In the genomic region with DNA sequence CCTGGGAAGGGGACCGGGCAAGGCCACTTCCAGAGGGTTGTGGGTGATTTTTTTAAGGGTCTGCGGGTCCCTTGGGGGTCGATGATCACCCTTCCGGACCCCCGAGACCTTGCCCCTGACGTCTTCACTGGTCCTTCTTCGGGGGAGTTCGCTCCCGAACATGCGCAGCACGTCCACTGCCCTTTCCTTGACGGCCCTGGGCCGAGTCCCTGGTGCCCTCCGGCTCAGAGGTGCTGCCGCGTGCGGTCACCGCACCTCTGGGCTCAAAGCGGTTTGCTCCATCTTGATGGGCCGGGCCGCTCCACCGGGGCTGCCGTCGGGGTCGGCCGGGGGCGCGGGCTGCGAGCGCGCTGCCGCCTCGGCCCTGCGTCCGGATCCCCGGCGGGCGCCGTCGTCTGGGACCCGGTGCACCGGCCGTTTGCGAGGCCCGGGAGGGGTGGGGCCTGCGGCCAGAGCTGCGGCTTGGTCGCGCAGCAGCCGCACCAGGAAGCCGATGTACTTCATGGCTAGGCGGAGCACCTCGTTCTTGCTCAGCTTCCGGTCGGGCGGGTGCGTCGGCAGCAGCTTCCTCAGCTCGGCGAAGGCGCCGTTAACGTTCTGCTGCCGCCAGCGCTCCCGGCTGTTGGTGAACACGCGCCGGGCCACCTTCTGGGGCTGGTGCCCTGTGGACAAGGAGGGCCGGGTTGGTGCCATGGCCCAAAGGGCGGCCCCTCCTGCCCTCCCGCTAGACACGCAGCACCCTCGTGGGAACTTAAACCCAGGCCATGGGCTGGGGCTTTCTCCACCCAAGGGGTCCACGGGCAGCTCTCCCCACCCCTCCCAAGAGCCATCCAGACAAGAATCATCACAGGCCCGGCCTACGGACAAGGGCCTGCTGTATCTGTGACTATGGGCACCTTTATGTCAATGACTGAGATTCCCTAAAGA, we compare ENCODE assay signal across 8 cellular contexts. TPM values are rescaled to one million over a fixed set of nuclear protein-coding genes. Genes with fewer than 3 reads are reported as not detected.
DNase-seq lines count a peak whose midpoint lies in the region; ATAC-seq and TF ChIP-seq lines count a peak whose summit lies in the region.

No MANE protein-coding gene starts in this region.

- intact Hi-C loops in heart right ventricle (cut with DNase I), result loop anchor here in 1 of 10 donors (2.0 kb wide), 1 partner anchor 125 kb away; no protein-coding TSS in a partner anchor

- no peaks in the 10 kb centered on the region for H3K79me2 ChIP-seq in smooth muscle cell (ENCODE audit: low read depth)

- H3K4me3 ChIP-seq in heart right ventricle (peak overlapping the region; percentile 21 to 65 (median 47)), smooth muscle cell (no peak overlapping the region)

- H2AFZ ChIP-seq in smooth muscle cell (ENCODE audit: low read depth), result no peak overlapping the region

- ATAC-seq in heart right ventricle (peak in 6 of 8 donors; percentile 4 to 41 (median 26)), SK-N-SH treated with all-trans-retinoic acid at 6 μM for 48 hours (no peak), GM19395 (IDR thresholded peaks at IDR 0.05; ENCODE audit: unreplicated experiment) (no peak)

- TF ChIP-seq CTCF in heart right ventricle (IDR thresholded peaks at IDR 0.05), result peak in 1 of 9 donors; percentile 9
- TF ChIP-seq CTCF in smooth muscle cell (IDR thresholded peaks at IDR 0.05; ENCODE audit: borderline replicate concordance, insufficient read depth, poor library complexity, severe bottlenecking), result no peak

- H3K27me3 ChIP-seq in heart right ventricle (no peaks in the 10 kb centered on the region), smooth muscle cell (ENCODE audit: low read depth) (peaks cover 48% of the 10 kb centered on the region)

- H3F3A ChIP-seq in smooth muscle cell (ENCODE audit: low read depth), result peaks cover 14% of the 10 kb centered on the region

- H3K27ac ChIP-seq in heart right ventricle (peak overlapping the region; percentile 83 to 96 (median 94)), smooth muscle cell (ENCODE audit: low read depth) (no peak overlapping the region)

- no peak overlapping the region for H3K9ac ChIP-seq in smooth muscle cell (ENCODE audit: low read depth)

- H3K36me3 ChIP-seq in heart right ventricle (peaks cover 0 to 27% (median 0%) of the 10 kb centered on the region in 9 donors), smooth muscle cell (ENCODE audit: low read depth) (no peaks in the 10 kb centered on the region)

- peak overlapping the region; percentile 26 for H3K4me2 ChIP-seq in smooth muscle cell

- WGBS in heart right ventricle, 2 donors, result 25 to 32% methylated on average over 77 of the region's 77 CpGs
- WGBS in smooth muscle cell (ENCODE audit: low lambda C conversion rate), result 19% methylated on average over 68 of the region's 77 CpGs

- H3K4me1 ChIP-seq in heart right ventricle (peaks cover 30 to 97% (median 91%) of the 10 kb centered on the region in 9 donors), smooth muscle cell (ENCODE audit: low read depth) (peaks cover 30% of the 10 kb centered on the region)

- H4K20me1 ChIP-seq in smooth muscle cell (ENCODE audit: low read depth), result peaks cover 11% of the 10 kb centered on the region

- H3K9me3 ChIP-seq in heart right ventricle, result no peaks in the 10 kb centered on the region
- no peaks in the 10 kb centered on the region for H3K9me3 ChIP-seq in smooth muscle cell (replicated peaks; ENCODE audit: low read depth)

- DNase-seq in ELR (ENCODE audit: low read depth) (peak; percentile 80), NCI-H748 treated with DMSO at 0.1 percent for 48 hours (lab: John Stamatoyannopoulos, UW) (peak; percentile 4), heart right ventricle (peak; percentile 81 to 82), smooth muscle cell (lab: John Stamatoyannopoulos, UW; ENCODE audit: unreplicated experiment) (no peak), cerebellar nuclear complex (lab: John Stamatoyannopoulos, UW) (no peak)
- peak; percentile 61 to 68 for DNase-seq in activated T-helper 1 cell treated with anti-CD3 and anti-CD28 coated beads, Interleukin-2, amount 50 U/mL, for 16 hours (ENCODE audit: low read depth in 1 of 2, low spot score in 1 of 2)

TF ChIP-seq in SK-N-SH treated with all-trans-retinoic acid at 6 μM for 48 hours, 23 proteins besides CTCF, POLR2A, EP300 and RAD21:
- TF ChIP-seq, protein P1, sequence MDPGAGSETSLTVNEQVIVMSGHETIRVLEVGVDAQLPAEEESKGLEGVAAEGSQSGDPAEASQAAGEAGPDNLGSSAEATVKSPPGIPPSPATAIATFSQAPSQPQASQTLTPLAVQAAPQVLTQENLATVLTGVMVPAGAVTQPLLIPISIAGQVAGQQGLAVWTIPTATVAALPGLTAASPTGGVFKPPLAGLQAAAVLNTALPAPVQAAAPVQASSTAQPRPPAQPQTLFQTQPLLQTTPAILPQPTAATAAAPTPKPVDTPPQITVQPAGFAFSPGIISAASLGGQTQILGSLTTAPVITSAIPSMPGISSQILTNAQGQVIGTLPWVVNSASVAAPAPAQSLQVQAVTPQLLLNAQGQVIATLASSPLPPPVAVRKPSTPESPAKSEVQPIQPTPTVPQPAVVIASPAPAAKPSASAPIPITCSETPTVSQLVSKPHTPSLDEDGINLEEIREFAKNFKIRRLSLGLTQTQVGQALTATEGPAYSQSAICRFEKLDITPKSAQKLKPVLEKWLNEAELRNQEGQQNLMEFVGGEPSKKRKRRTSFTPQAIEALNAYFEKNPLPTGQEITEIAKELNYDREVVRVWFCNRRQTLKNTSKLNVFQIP (CRISPR knock-in tag; IDR thresholded peaks at IDR 0.05; ENCODE audit: borderline replicate concordance, low read depth), result no peak
- TF ChIP-seq PPARA (CRISPR knock-in tag; IDR thresholded peaks at IDR 0.05; ENCODE audit: borderline replicate concordance), result no peak
- no peak for TF ChIP-seq ZC3H10 (CRISPR knock-in tag; IDR thresholded peaks at IDR 0.05)
- TF ChIP-seq, protein P2, sequence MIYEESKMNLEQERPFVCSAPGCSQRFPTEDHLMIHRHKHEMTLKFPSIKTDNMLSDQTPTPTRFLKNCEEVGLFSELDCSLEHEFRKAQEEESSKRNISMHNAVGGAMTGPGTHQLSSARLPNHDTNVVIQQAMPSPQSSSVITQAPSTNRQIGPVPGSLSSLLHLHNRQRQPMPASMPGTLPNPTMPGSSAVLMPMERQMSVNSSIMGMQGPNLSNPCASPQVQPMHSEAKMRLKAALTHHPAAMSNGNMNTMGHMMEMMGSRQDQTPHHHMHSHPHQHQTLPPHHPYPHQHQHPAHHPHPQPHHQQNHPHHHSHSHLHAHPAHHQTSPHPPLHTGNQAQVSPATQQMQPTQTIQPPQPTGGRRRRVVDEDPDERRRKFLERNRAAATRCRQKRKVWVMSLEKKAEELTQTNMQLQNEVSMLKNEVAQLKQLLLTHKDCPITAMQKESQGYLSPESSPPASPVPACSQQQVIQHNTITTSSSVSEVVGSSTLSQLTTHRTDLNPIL (CRISPR knock-in tag; IDR thresholded peaks at IDR 0.05; ENCODE audit: low read depth), result no peak
- TF ChIP-seq SNAI2 (CRISPR knock-in tag; IDR thresholded peaks at IDR 0.05), result no peak
- TF ChIP-seq, protein P3, sequence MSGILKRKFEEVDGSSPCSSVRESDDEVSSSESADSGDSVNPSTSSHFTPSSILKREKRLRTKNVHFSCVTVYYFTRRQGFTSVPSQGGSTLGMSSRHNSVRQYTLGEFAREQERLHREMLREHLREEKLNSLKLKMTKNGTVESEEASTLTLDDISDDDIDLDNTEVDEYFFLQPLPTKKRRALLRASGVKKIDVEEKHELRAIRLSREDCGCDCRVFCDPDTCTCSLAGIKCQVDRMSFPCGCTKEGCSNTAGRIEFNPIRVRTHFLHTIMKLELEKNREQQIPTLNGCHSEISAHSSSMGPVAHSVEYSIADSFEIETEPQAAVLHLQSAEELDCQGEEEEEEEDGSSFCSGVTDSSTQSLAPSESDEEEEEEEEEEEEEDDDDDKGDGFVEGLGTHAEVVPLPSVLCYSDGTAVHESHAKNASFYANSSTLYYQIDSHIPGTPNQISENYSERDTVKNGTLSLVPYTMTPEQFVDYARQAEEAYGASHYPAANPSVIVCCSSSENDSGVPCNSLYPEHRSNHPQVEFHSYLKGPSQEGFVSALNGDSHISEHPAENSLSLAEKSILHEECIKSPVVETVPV (CRISPR knock-in tag; IDR thresholded peaks at IDR 0.05), result no peak

RNA-seq across cellular contexts. Expression of a gene that starts 3.3 kb away (rescaled TPM):
- total RNA-seq in heart right ventricle (1 to 10 TPM; 3.4 to 9.9 (median 6.1) TPM), smooth muscle cell (2.2 and 2.8 TPM in 2 replicates)
- polyA plus RNA-seq in heart right ventricle (10 to 100 TPM; 11.5 to 13.0 TPM), smooth muscle cell (2.1 and 3.2 TPM in 2 replicates)

RNA-seq across cellular contexts. Expression of a gene that starts 17.2 kb away (rescaled TPM):
- total RNA-seq in heart right ventricle (10 to 100 TPM; 10.5 to 22.4 (median 14.2) TPM), smooth muscle cell (19.1 and 21.9 TPM in 2 replicates)
- polyA plus RNA-seq in heart right ventricle (10 to 100 TPM; 33.1 to 54.0 TPM), smooth muscle cell (37.4 and 44.3 TPM in 2 replicates)

RNA-seq across cellular contexts. Expression of a gene that starts 18.7 kb away (rescaled TPM):
- 10 to 100 TPM; 31.1 to 58.0 (median 35.1) TPM for total RNA-seq in heart right ventricle
- polyA plus RNA-seq in heart right ventricle, result 10 to 100 TPM; 23.9 to 25.0 TPM
- 34.1 and 44.6 TPM in 2 replicates for total RNA-seq in smooth muscle cell
- 9.9 and 12.8 TPM in 2 replicates for polyA plus RNA-seq in smooth muscle cell

RNA-seq across cellular contexts. Expression of a gene that starts 50.8 kb away (rescaled TPM):
- total RNA-seq in heart right ventricle, result 10 to 100 TPM; 18.7 to 50.4 (median 25.4) TPM
- polyA plus RNA-seq in heart right ventricle, result 10 to 100 TPM; 60.5 to 69.9 TPM
- total RNA-seq in smooth muscle cell, result 37.6 and 59.6 TPM in 2 replicates
- polyA plus RNA-seq in smooth muscle cell, result 69.1 and 83.1 TPM in 2 replicates

RNA-seq across cellular contexts. Expression of a gene that starts 50.9 kb away (rescaled TPM):
- total RNA-seq in heart right ventricle (10 to 100 TPM; 19.2 to 54.6 (median 36.0) TPM), smooth muscle cell (113 and 118 TPM in 2 replicates)
- polyA plus RNA-seq in heart right ventricle (10 to 100 TPM; 29.5 to 42.8 TPM), smooth muscle cell (732 and 766 TPM in 2 replicates)

Comparison
In these comparisons a context has a peak if more than half of its experiments do, and no peak if none do; other contexts are left out.
1. DNase-seq: peak in ELR (single experiment), NCI-H748 treated with DMSO at 0.1 percent for 48 hours (single experiment), activated T-helper 1 cell treated with anti-CD3 and anti-CD28 coated beads, Interleukin-2, amount 50 U/mL, for 16 hours (2 of 2) and heart right ventricle (2 of 2); none in smooth muscle cell (single experiment) and cerebellar nuclear complex (0 of 2).
2. ATAC-seq: peak in heart right ventricle (6 of 8); none in SK-N-SH treated with all-trans-retinoic acid at 6 μM for 48 hours (single experiment) and GM19395 (single experiment).